Comparison of ENCODE assay signal across 1 cellular context in genomic region chr11:124194696-124195418, GRCh38.
TF ChIP-seq lines count a peak whose summit lies in the region.

No MANE protein-coding gene starts in this region.

TF ChIP-seq in GM12878, 131 proteins besides CTCF, POLR2A, EP300 and RAD21 (continued from another document):
- TF ChIP-seq SMC3 (IDR thresholded peaks at IDR 0.05; ENCODE audit: borderline replicate concordance, low read length), result peak; percentile 76
